Comparison of ENCODE assay signal across 18 cellular contexts in the genomic region with DNA sequence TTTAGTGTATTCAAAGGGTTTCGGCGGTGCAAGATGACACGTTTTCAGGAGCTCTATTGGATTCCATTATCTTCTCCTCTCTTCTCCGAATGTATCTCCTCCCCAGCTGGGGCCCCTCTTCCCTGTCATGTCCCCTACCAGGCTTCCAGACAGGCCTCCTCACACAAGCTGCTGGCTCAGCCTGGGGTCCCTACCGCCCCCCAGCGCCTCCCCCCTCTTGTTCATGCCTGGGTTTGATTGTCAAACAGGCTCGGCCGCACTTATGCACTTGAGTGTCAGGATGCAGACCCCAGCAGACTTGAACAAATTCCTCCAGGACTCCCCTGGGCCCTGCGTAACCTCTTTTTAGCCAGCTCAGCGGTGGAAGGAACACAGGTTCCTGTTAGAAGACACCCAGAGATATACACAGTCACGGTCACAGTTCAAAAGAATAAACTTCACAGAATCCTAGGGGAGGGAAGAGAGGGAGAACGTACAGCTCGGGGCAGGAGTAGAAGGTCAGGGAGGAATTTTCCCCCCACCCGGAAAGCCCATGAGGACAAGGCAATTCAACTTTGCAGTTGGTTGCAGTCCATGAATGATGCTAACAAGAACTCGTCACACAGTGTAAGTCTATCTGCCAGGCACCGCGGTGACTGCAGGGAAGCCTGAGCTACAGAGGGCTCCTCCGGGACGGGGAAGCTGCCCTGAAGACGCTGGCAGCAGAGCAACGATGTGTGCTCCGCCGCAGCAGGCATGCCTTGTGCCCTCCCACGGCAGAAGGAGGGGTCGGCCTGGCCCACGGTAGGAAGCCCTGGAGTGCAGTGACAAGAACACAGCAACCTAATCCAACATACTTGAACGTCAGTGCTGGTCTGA.
DNase-seq lines count a peak whose midpoint lies in the region; ATAC-seq and TF ChIP-seq lines count a peak whose summit lies in the region.
"Had no signal": no experiment of that assay in that cellular context is flagged by ENCODE, and none has a peak within 500 bp of the region (broad histone marks: within the 10 kb centered on the region; RNA-seq: fewer than 3 reads in every experiment).

No MANE protein-coding gene starts in this region.

- H4K5ac ChIP-seq in IMR-90 (ENCODE audit: low read depth, low read length), result no peak overlapping the region

- H2BK5ac ChIP-seq in IMR-90 (ENCODE audit: low read depth, low read length, poor library complexity, severe bottlenecking), result no peak overlapping the region

- intact Hi-C loops in IMR-90 (cut with micrococcal nuclease), result no loop called here
- intact Hi-C loops in stomach (cut with DNase I; ENCODE audit: low total_unique reads), result no loop called here
- intact Hi-C loops in CD8-positive, alpha-beta T cell (cut with DNase I, micrococcal nuclease), result no loop called here

- no peak for DNase-seq in IMR-90
- no peak for DNase-seq in fibroblast of lung (ENCODE audit: low read depth in 2 of 2)
- no peak for DNase-seq in stomach
- no peak for DNase-seq in brain microvascular endothelial cell
- no peak for DNase-seq in CD8-positive, alpha-beta T cell
- no peak for DNase-seq in activated CD4-positive, alpha-beta T cell treated with anti-CD3 and anti-CD28 coated beads, Interleukin-2, amount 10 ng/mL, durations not matched to agents 7 days and 5 days
- no peak for DNase-seq in HuH-7.5 (ENCODE audit: low spot score)
- DNase-seq: activated CD4-positive, alpha-beta T cell treated with anti-CD3 and anti-CD28 coated beads for 1 hour; activated naive CD4-positive, alpha-beta T cell treated with anti-CD3 and anti-CD28 coated beads, Interleukin-2, amount 50 U/mL, for 16 hours; Caco-2; effector CD8-positive, alpha-beta T cell; natural killer cell; NCI-H1417 treated with DMSO at 0.1 percent for 48 hours; NCI-H226 had no signal

- H3K9ac ChIP-seq in IMR-90 (ENCODE audit: low read depth, low read length), result no peak overlapping the region
- H3K9ac ChIP-seq in fibroblast of lung (ENCODE audit: insufficient read depth, low read length), result no peak overlapping the region
- no peak overlapping the region for H3K9ac ChIP-seq in muscle layer of colon (ENCODE audit: low read length)

- H3K27me3 ChIP-seq in IMR-90 (ENCODE audit: control insufficient read depth, insufficient read depth, low read length) (peaks cover 4% of the 10 kb centered on the region), fibroblast of lung (ENCODE audit: control insufficient read depth, insufficient read depth, low read length) (no peaks in the 10 kb centered on the region), muscle layer of colon (ENCODE audit: control insufficient read depth in 1 of 2, insufficient read depth in 2 of 2, low read length in 2 of 2) (no peaks in the 10 kb centered on the region), stomach (no peaks in the 10 kb centered on the region), brain microvascular endothelial cell (replicated peaks) (no peaks in the 10 kb centered on the region)
- H3K27me3 ChIP-seq in CD8-positive, alpha-beta T cell (ENCODE audit: insufficient read depth, low read length), result no peaks in the 10 kb centered on the region
- H3K27me3 ChIP-seq: breast epithelium had no signal

- 54% methylated on average over 9 of the region's 27 CpGs; no CpG with 5 or more reads in 1 of the 2 experiments for WGBS in IMR-90 (ENCODE audit: extremely low coverage in 2 of 2, insufficient read length in 1 of 2), 2 experiments
- 65 to 78% (median 69%) methylated on average over 21 to 27 of the region's 27 CpGs for WGBS in stomach, 5 donors

- H3K4me1 ChIP-seq in IMR-90 (ENCODE audit: control insufficient read depth, insufficient read depth, low read length) (no peaks in the 10 kb centered on the region; the same call in 1 of the 2 replicates), fibroblast of lung (ENCODE audit: control insufficient read depth, extremely low read depth, insufficient read depth, low read length) (peaks cover 2% of the 10 kb centered on the region), muscle layer of colon (ENCODE audit: insufficient read depth, low read length) (peaks cover 12% of the 10 kb centered on the region), stomach (peaks cover 0 to 12% (median 3%) of the 10 kb centered on the region in 4 donors)
- H3K4me1 ChIP-seq in CD8-positive, alpha-beta T cell (ENCODE audit: insufficient read depth, low read length), result no peaks in the 10 kb centered on the region
- H3K4me1 ChIP-seq: breast epithelium, Caco-2 had no signal

- H3K9me3 ChIP-seq in IMR-90 (ENCODE audit: control insufficient read depth, insufficient read depth, low read length), result no peaks in the 10 kb centered on the region
- no peaks in the 10 kb centered on the region for H3K9me3 ChIP-seq in fibroblast of lung (ENCODE audit: control insufficient read depth, insufficient read depth, low read depth, low read length)
- no peaks in the 10 kb centered on the region for H3K9me3 ChIP-seq in muscle layer of colon (ENCODE audit: low read length)
- H3K9me3 ChIP-seq in stomach, result no peaks in the 10 kb centered on the region
- no peaks in the 10 kb centered on the region for H3K9me3 ChIP-seq in CD8-positive, alpha-beta T cell (ENCODE audit: low read length)
- H3K9me3 ChIP-seq: breast epithelium, Caco-2 had no signal

- H3K4me2 ChIP-seq in IMR-90 (ENCODE audit: low read depth, low read length), result no peak overlapping the region
- H3K4me2 ChIP-seq in fibroblast of lung (ENCODE audit: extremely low read depth, insufficient read depth, low read length), result no peak overlapping the region

- CTCF ChIA-PET in IMR-90 (lab: Yijun Ruan, JAX), result interaction anchor here (0.6 kb wide), 1 partner anchor 1388 kb away, joined by 3 read pairs; no protein-coding TSS in a partner anchor
- CTCF ChIA-PET in CD8-positive, alpha-beta T cell (lab: Charles Lee), result no interaction called here
- CTCF ChIA-PET in activated CD4-positive, alpha-beta T cell treated with anti-CD3 and anti-CD28 coated beads, Interleukin-2, amount 10 ng/mL, durations not matched to agents 7 days and 5 days (lab: Charles Lee), result no interaction called here

- H3K4me3 ChIP-seq in IMR-90 (ENCODE audit: insufficient read depth, low read depth, low read length) (no peak overlapping the region), fibroblast of lung (replicated peaks in 1 of 4; ENCODE audit: control extremely low read depth in 1 of 4, insufficient read depth in 1 of 4, low read depth in 3 of 4, low read length in 4 of 4) (no peak overlapping the region), muscle layer of colon (ENCODE audit: low read depth in 1 of 2, low read length in 2 of 2) (peak overlapping the region in 1 of 2 donors; percentile 19), stomach (no peak overlapping the region), brain microvascular endothelial cell (ENCODE audit: low read depth, low read length) (no peak overlapping the region)
- no peak overlapping the region for H3K4me3 ChIP-seq in CD8-positive, alpha-beta T cell (ENCODE audit: low read depth, low read length)
- H3K4me3 ChIP-seq: GM12878 had no signal

- no peak overlapping the region for H2BK20ac ChIP-seq in IMR-90 (ENCODE audit: low read depth, low read length)

- H3K4me3 Mint-ChIP-seq in CD8-positive, alpha-beta T cell, result no peak overlapping the region
- no peak overlapping the region for H3K4me3 Mint-ChIP-seq in activated CD4-positive, alpha-beta T cell treated with anti-CD3 and anti-CD28 coated beads, Interleukin-2, amount 10 ng/mL, durations not matched to agents 7 days and 5 days
- H3K4me3 Mint-ChIP-seq: natural killer cell; T-helper 2 cell treated with Interferon-gamma antibody and Interleukin-4, amounts not matched to agents 5 μg/mL and 100 μg/mL, for 36 hours had no signal

- no peak overlapping the region; the same call in 1 of the 2 replicates for H2AK5ac ChIP-seq in IMR-90 (ENCODE audit: low read depth, low read length)

- in situ Hi-C loops in IMR-90 (cut with MboI; ENCODE audit: low sequenced_read_pairs), result no loop called here
- in situ Hi-C loops in brain microvascular endothelial cell (cut with HindIII; ENCODE audit: low pct_ligation_motif_present, low sequenced_read_pairs), result no loop called here

- H3K36me3 ChIP-seq in IMR-90 (ENCODE audit: control insufficient read depth, insufficient read depth, low read length), result no peaks in the 10 kb centered on the region
- H3K36me3 ChIP-seq in fibroblast of lung (ENCODE audit: control insufficient read depth, insufficient read depth, low read length), result no peaks in the 10 kb centered on the region
- H3K36me3 ChIP-seq in muscle layer of colon (ENCODE audit: insufficient read depth, low read length), result no peaks in the 10 kb centered on the region
- H3K36me3 ChIP-seq in stomach, result no peaks in the 10 kb centered on the region
- no peaks in the 10 kb centered on the region for H3K36me3 ChIP-seq in brain microvascular endothelial cell (replicated peaks)
- no peaks in the 10 kb centered on the region for H3K36me3 ChIP-seq in CD8-positive, alpha-beta T cell (ENCODE audit: insufficient read depth, low read length)
- H3K36me3 ChIP-seq: breast epithelium had no signal

- no peaks in the 10 kb centered on the region for H3K9me3 Mint-ChIP-seq in CD8-positive, alpha-beta T cell
- H3K9me3 Mint-ChIP-seq in activated CD4-positive, alpha-beta T cell treated with anti-CD3 and anti-CD28 coated beads, Interleukin-2, amount 10 ng/mL, durations not matched to agents 7 days and 5 days, result no peaks in the 10 kb centered on the region
- H3K9me3 Mint-ChIP-seq: natural killer cell; T-helper 2 cell treated with Interferon-gamma antibody and Interleukin-4, amounts not matched to agents 5 μg/mL and 100 μg/mL, for 36 hours had no signal

- H3K79me2 ChIP-seq in fibroblast of lung (ENCODE audit: control insufficient read depth, insufficient read depth, low read length), result no peaks in the 10 kb centered on the region

- H4K91ac ChIP-seq in IMR-90 (ENCODE audit: insufficient read depth, low read depth, low read length), result no peak overlapping the region; the same call in 1 of the 2 replicates

- H3K27ac Mint-ChIP-seq in CD8-positive, alpha-beta T cell, result no peak overlapping the region
- H3K27ac Mint-ChIP-seq in activated CD4-positive, alpha-beta T cell treated with anti-CD3 and anti-CD28 coated beads, Interleukin-2, amount 10 ng/mL, durations not matched to agents 7 days and 5 days, result no peak overlapping the region
- H3K27ac Mint-ChIP-seq: natural killer cell; T-helper 2 cell treated with Interferon-gamma antibody and Interleukin-4, amounts not matched to agents 5 μg/mL and 100 μg/mL, for 36 hours had no signal

- H3K27ac ChIP-seq in IMR-90 (ENCODE audit: insufficient read depth, low read length) (no peak overlapping the region), fibroblast of lung (ENCODE audit: insufficient read depth, low read length) (no peak overlapping the region), muscle layer of colon (ENCODE audit: low read depth, low read length) (peak overlapping the region; percentile 32), stomach (peak overlapping the region in 4 of 5 donors; percentile 32 to 78 (median 55)), brain microvascular endothelial cell (no peak overlapping the region)
- H3K27ac ChIP-seq in CD8-positive, alpha-beta T cell (ENCODE audit: low read depth, low read length), result no peak overlapping the region

- H3K56ac ChIP-seq in IMR-90 (ENCODE audit: extremely low read depth, insufficient read depth, low read length), result no peak overlapping the region

- H2AFZ ChIP-seq in IMR-90 (replicated peaks; ENCODE audit: low read length, poor library complexity) (peak overlapping the region; percentile 47), fibroblast of lung (ENCODE audit: low read length) (peak overlapping the region; percentile 10)

- 0 out of 2 replicates have a peak overlapping the region, but pooled peaks have one; percentile 16 for H3K4ac ChIP-seq in IMR-90 (ENCODE audit: low read depth, low read length)

- H4K20me1 ChIP-seq in IMR-90 (ENCODE audit: insufficient read depth, low read length) (no peaks in the 10 kb centered on the region), fibroblast of lung (ENCODE audit: control insufficient read depth, extremely low read depth, insufficient read depth, low read length) (no peaks in the 10 kb centered on the region)

- no peaks in the 10 kb centered on the region for H3K27me3 Mint-ChIP-seq in CD8-positive, alpha-beta T cell (ENCODE audit: low read depth)
- H3K27me3 Mint-ChIP-seq in activated CD4-positive, alpha-beta T cell treated with anti-CD3 and anti-CD28 coated beads, Interleukin-2, amount 10 ng/mL, durations not matched to agents 7 days and 5 days, result no peaks in the 10 kb centered on the region

- no peaks in the 10 kb centered on the region for H3K36me3 Mint-ChIP-seq in CD8-positive, alpha-beta T cell
- H3K36me3 Mint-ChIP-seq in activated CD4-positive, alpha-beta T cell treated with anti-CD3 and anti-CD28 coated beads, Interleukin-2, amount 10 ng/mL, durations not matched to agents 7 days and 5 days (ENCODE audit: low read depth), result no peaks in the 10 kb centered on the region
- H3K36me3 Mint-ChIP-seq: natural killer cell had no signal

- H2BK15ac ChIP-seq in IMR-90 (ENCODE audit: low read depth, low read length), result no peak overlapping the region

- TF ChIP-seq EP300 in stomach (IDR thresholded peaks at IDR 0.05), result no peak

- no peaks in the 10 kb centered on the region for H3K4me1 Mint-ChIP-seq in CD8-positive, alpha-beta T cell (ENCODE audit: low read depth)
- H3K4me1 Mint-ChIP-seq in activated CD4-positive, alpha-beta T cell treated with anti-CD3 and anti-CD28 coated beads, Interleukin-2, amount 10 ng/mL, durations not matched to agents 7 days and 5 days, result no peaks in the 10 kb centered on the region
- H3K4me1 Mint-ChIP-seq: natural killer cell had no signal

- H3K23ac ChIP-seq in IMR-90 (ENCODE audit: low read depth, low read length), result 0 out of 2 replicates have a peak overlapping the region, but pooled peaks have one; percentile 4

- 0 out of 2 replicates have a peak overlapping the region, but pooled peaks have one; percentile 21 for H3K14ac ChIP-seq in IMR-90 (replicated peaks; ENCODE audit: low read depth, low read length)

- no peak overlapping the region for H2AK9ac ChIP-seq in IMR-90 (replicated peaks; ENCODE audit: low read depth, low read length, poor library complexity)

- H4K8ac ChIP-seq in IMR-90 (ENCODE audit: low read depth in 2 of 2, low read length in 2 of 2), result peak overlapping the region in 1 of 2 experiments; percentile 2; a peak in 1 of 4 replicates

- ATAC-seq in IMR-90 (ENCODE audit: low read depth), result no peak
- ATAC-seq in CD8-positive, alpha-beta T cell, result no peak
- ATAC-seq: GM12878, natural killer cell had no signal

- TF ChIP-seq CTCF in IMR-90 (conservative IDR thresholded peaks at IDR 0.05; ENCODE audit: low read depth, low read length), result no peak
- no peak for TF ChIP-seq CTCF in fibroblast of lung (conservative IDR thresholded peaks at IDR 0.05 in 1 of 2, IDR thresholded peaks at IDR 0.05 in 1 of 2; ENCODE audit: low read depth in 1 of 2, low read length in 2 of 2)
- TF ChIP-seq CTCF in stomach (IDR thresholded peaks at IDR 0.05), result no peak
- TF ChIP-seq CTCF in brain microvascular endothelial cell (IDR thresholded peaks at IDR 0.05; ENCODE audit: low read depth, low read length, missing control alignments), result no peak
- TF ChIP-seq CTCF in CD8-positive, alpha-beta T cell (IDR thresholded peaks at IDR 0.05), result no peak

- dilution Hi-C loops in IMR-90 (cut with HindIII; ENCODE audit: low sequenced_read_pairs, unreplicated experiment), result no loop called here

- TF ChIP-seq POLR2A in IMR-90 (IDR thresholded peaks at IDR 0.05; ENCODE audit: low read depth, low read length) (no peak), stomach (IDR thresholded peaks at IDR 0.05) (no peak)

- no peak overlapping the region for H2BK120ac ChIP-seq in IMR-90 (ENCODE audit: low read depth, low read length)

- BruUV-seq in IMR-90 (replicated peaks; lab: Mats Ljungman, UMichigan), result no TSS peak

- H3K9me1 ChIP-seq in IMR-90 (ENCODE audit: insufficient read depth, low read length), result no peaks in the 10 kb centered on the region

- POLR2A ChIA-PET in IMR-90 (lab: Charles Lee; ENCODE audit: unreplicated experiment), result no interaction called here
- POLR2A ChIA-PET in CD8-positive, alpha-beta T cell (lab: Charles Lee), result no interaction called here
- POLR2A ChIA-PET in activated CD4-positive, alpha-beta T cell treated with anti-CD3 and anti-CD28 coated beads, Interleukin-2, amount 10 ng/mL, durations not matched to agents 7 days and 5 days (lab: Charles Lee), result no interaction called here

- H3K79me1 ChIP-seq in IMR-90 (ENCODE audit: low read depth in 1 of 2, low read length in 2 of 2), result no peaks in the 10 kb centered on the region

- no peak for TF ChIP-seq RAD21 in IMR-90 (IDR thresholded peaks at IDR 0.05; ENCODE audit: low read length)

- H3K18ac ChIP-seq in IMR-90 (ENCODE audit: low read depth, low read length), result no peak overlapping the region

Comparison
In these comparisons a context has a peak if more than half of its experiments do, and no peak if none do; other contexts are left out.
1. H3K27ac ChIP-seq: peak in muscle layer of colon (single experiment) and stomach (4 of 5); none in IMR-90 (single experiment), fibroblast of lung (single experiment), brain microvascular endothelial cell (single experiment) and CD8-positive, alpha-beta T cell (single experiment).